In genomic region chr7:120226188-120226587, GRCh38 we compare ENCODE assay signal across 10 cellular contexts. TPM values are rescaled to one million over a fixed set of nuclear protein-coding genes. Genes with fewer than 3 reads are reported as not detected.
"Had no signal": no experiment of that assay in that cellular context is flagged by ENCODE, and none has a peak within 500 bp of the region (broad histone marks: within the 10 kb centered on the region; RNA-seq: fewer than 3 reads in every experiment).

No MANE protein-coding gene starts in this region.

- H3K27ac ChIP-seq: GM23248, KMS-11 had no signal

- H3K9me3 Mint-ChIP-seq: H9 had no signal

- DNase-seq: GM23248, H9, HCEC 1CT, IMR-90 had no signal

- ATAC-seq: K562 had no signal

- H3K4me1 Mint-ChIP-seq: H9 had no signal

- FAIRE-seq: H1, H54, HTR-8/SVneo, K562 had no signal

- H3K4me3 Mint-ChIP-seq: H9 had no signal

- H3K4me3 ChIP-seq: GM23248, K562 had no signal

- H3K4me2 ChIP-seq: KMS-11 had no signal

- H3K9ac ChIP-seq: GM23248, KMS-11 had no signal

- H2AFZ ChIP-seq: GM23248 had no signal

RNA-seq across cellular contexts. Expression of gene KCND2, which starts 46.8 kb away (rescaled TPM):
- total RNA-seq: HT-29, K562 had no signal
- polyA plus RNA-seq: IMR-90 had no signal
